Comparison of ENCODE assay signal across 2 cellular contexts in genomic region chr5:126814721-126815404, GRCh38.
A peak's percentile ranks its signal among the peaks of the same experiment; 100 is the strongest.
TF ChIP-seq lines count a peak whose summit lies in the region.

No MANE protein-coding gene starts in this region.

TF ChIP-seq in endothelial cell of umbilical vein, 7 proteins besides CTCF, POLR2A, EP300 and RAD21 (continued from another document):
- TF ChIP-seq JUN (IDR thresholded peaks at IDR 0.05; ENCODE audit: borderline replicate concordance, insufficient read depth, insufficient read length, low read depth) (peak; percentile 14), FOS (IDR thresholded peaks at IDR 0.05; ENCODE audit: borderline replicate concordance, insufficient read depth, low read length) (peak; percentile 57)

TF ChIP-seq in GM12891, 5 proteins besides CTCF, POLR2A, EP300 and RAD21 (continued from another document):
- TF ChIP-seq POLR2AphosphoS5 (IDR thresholded peaks at IDR 0.05; ENCODE audit: low read depth, low read length) (no peak), SPI1 (IDR thresholded peaks at IDR 0.05; ENCODE audit: low read depth, low read length) (no peak), PAX5 (IDR thresholded peaks at IDR 0.05; ENCODE audit: insufficient read depth, low read length, severe bottlenecking) (no peak)
